In the genomic region with DNA sequence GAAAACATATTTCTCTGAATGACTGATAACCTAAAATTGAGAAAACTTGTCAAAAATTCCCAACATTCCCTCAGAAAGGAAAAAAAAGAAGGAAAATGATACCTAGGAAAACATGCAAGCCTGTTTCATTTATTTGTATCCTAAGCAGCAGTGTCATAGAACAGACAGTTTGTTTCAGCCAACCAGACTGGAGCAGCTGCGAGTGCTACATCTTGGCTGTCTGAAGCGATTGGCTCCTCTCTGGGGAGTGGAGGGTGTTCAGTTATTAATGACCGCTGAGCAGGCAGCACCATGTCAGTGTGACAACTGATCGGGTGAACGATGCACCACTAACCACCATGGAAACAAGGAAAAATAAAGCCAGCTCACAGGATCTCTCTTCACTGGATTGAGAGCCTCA, we compare ENCODE assay signal across 8 cellular contexts. TPM values are rescaled to one million over a fixed set of nuclear protein-coding genes. Genes with fewer than 3 reads are reported as not detected.
DNase-seq lines count a peak whose midpoint lies in the region; ATAC-seq and TF ChIP-seq lines count a peak whose summit lies in the region.

Gene LRRN3 (plus strand): TSS at position 294 of the 400 bp plus-strand sequence. CDS start 31,646 bp downstream, outside the sequence.

- H3K9ac ChIP-seq in MM.1S (ENCODE audit: low read length) (peak within 1 kb of the TSS; percentile 4; the same call in 1 of the 2 replicates), duodenal mucosa (ENCODE audit: low read depth in 1 of 2, low read length in 2 of 2) (no peak within 1 kb of the TSS), muscle layer of colon (ENCODE audit: low read length) (no peak within 1 kb of the TSS), colonic mucosa (ENCODE audit: low read depth in 2 of 2, low read length in 2 of 2) (no peak within 1 kb of the TSS)

- H4K20me1 ChIP-seq in MM.1S (ENCODE audit: insufficient read depth, low read length), result no peaks in the 10 kb centered on the region

- no peaks in the 10 kb centered on the region for H3K9me3 ChIP-seq in MM.1S (replicated peaks; ENCODE audit: insufficient read depth, low read length)
- no peaks in the 10 kb centered on the region for H3K9me3 ChIP-seq in duodenal mucosa (ENCODE audit: control insufficient read depth in 1 of 2, low read length in 2 of 2)
- no peaks in the 10 kb centered on the region for H3K9me3 ChIP-seq in muscle layer of colon (ENCODE audit: low read length)
- no peaks in the 10 kb centered on the region for H3K9me3 ChIP-seq in thymus (ENCODE audit: control insufficient read depth)
- no peaks in the 10 kb centered on the region for H3K9me3 ChIP-seq in colonic mucosa

- H3F3A ChIP-seq in MM.1S (ENCODE audit: insufficient read depth, low read length), result peaks cover 18% of the 10 kb centered on the region

- H3K27ac ChIP-seq in MM.1S (ENCODE audit: low read length) (peak within 1 kb of the TSS; percentile 63; the same call in 1 of the 2 replicates), duodenal mucosa (ENCODE audit: low read depth, low read length) (no peak within 1 kb of the TSS), muscle layer of colon (ENCODE audit: low read depth, low read length) (no peak within 1 kb of the TSS), thymus (ENCODE audit: low read depth) (peak within 1 kb of the TSS; percentile 80), colonic mucosa (no peak within 1 kb of the TSS)

- H2AFZ ChIP-seq in MM.1S (ENCODE audit: low read length), result 0 out of 2 replicates have a peak within 1 kb of the TSS, but pooled peaks have one; percentile 22

- no peak for DNase-seq in MM.1S
- DNase-seq in iPS-NIHi7 (ENCODE audit: extremely low spot score), result no peak
- DNase-seq in colonic mucosa, result no peak

- 84% methylated on average over 5 of the region's 5 CpGs for WGBS in thymus

- H3K27me3 ChIP-seq in MM.1S (replicated peaks; ENCODE audit: insufficient read depth, low read length), result no peaks in the 10 kb centered on the region
- H3K27me3 ChIP-seq in duodenal mucosa (ENCODE audit: control insufficient read depth in 1 of 2, insufficient read depth in 2 of 2, low read length in 2 of 2), result no peaks in the 10 kb centered on the region
- no peaks in the 10 kb centered on the region for H3K27me3 ChIP-seq in muscle layer of colon (ENCODE audit: control insufficient read depth in 1 of 2, insufficient read depth in 2 of 2, low read length in 2 of 2)
- H3K27me3 ChIP-seq in thymus (ENCODE audit: control insufficient read depth, insufficient read depth), result no peaks in the 10 kb centered on the region
- no peaks in the 10 kb centered on the region for H3K27me3 ChIP-seq in colonic mucosa

- H3K79me2 ChIP-seq in MM.1S (ENCODE audit: low read length), result no peaks in the 10 kb centered on the region

- no peak for ATAC-seq in GM19023 (IDR thresholded peaks at IDR 0.05; ENCODE audit: unreplicated experiment)

- H3K4me3 ChIP-seq in MM.1S (ENCODE audit: low read length) (peak within 1 kb of the TSS; percentile 36; the same call in 1 of the 2 replicates), WI38 (ENCODE audit: low read depth, low read length) (peak within 1 kb of the TSS; percentile 66), duodenal mucosa (ENCODE audit: low read depth in 1 of 2, low read length in 2 of 2) (peak within 1 kb of the TSS; percentile 30 to 43), muscle layer of colon (ENCODE audit: low read depth in 1 of 2, low read length in 2 of 2) (peak within 1 kb of the TSS; percentile 8 to 58), thymus (ENCODE audit: low read length) (peak within 1 kb of the TSS; percentile 33), colonic mucosa (no peak within 1 kb of the TSS)

- no peaks in the 10 kb centered on the region for H3K9me2 ChIP-seq in MM.1S (replicated peaks; ENCODE audit: insufficient read depth, low read length)

- H3K4me1 ChIP-seq in MM.1S (ENCODE audit: low read length), result peaks cover 40% of the 10 kb centered on the region
- H3K4me1 ChIP-seq in duodenal mucosa (ENCODE audit: control insufficient read depth in 1 of 2, insufficient read depth in 2 of 2, low read length in 2 of 2), result peaks cover 0 to 11% of the 10 kb centered on the region in 2 donors
- peaks cover 26% of the 10 kb centered on the region for H3K4me1 ChIP-seq in muscle layer of colon (ENCODE audit: insufficient read depth, low read length)
- H3K4me1 ChIP-seq in thymus (ENCODE audit: control insufficient read depth, insufficient read depth, low read length), result no peaks in the 10 kb centered on the region
- H3K4me1 ChIP-seq in colonic mucosa, result no peaks in the 10 kb centered on the region

- TF ChIP-seq CTCF in MM.1S (IDR thresholded peaks at IDR 0.05; ENCODE audit: low read length), result no peak
- no peak for TF ChIP-seq CTCF in WI38 (IDR thresholded peaks at IDR 0.05; ENCODE audit: low read depth, low read length)
- no peak for TF ChIP-seq CTCF in colonic mucosa (IDR thresholded peaks at IDR 0.05)

- intact Hi-C loops in colonic mucosa (cut with DNase I), result loop anchor here (5.0 to 10.0 kb wide), 2 partner anchors 394 to 641 kb away; no protein-coding TSS in a partner anchor

- no peaks in the 10 kb centered on the region for H3K36me3 ChIP-seq in MM.1S (replicated peaks; ENCODE audit: insufficient read depth, low read length)
- H3K36me3 ChIP-seq in duodenal mucosa (ENCODE audit: control insufficient read depth in 1 of 2, insufficient read depth in 2 of 2, low read length in 2 of 2), result no peaks in the 10 kb centered on the region
- H3K36me3 ChIP-seq in muscle layer of colon (ENCODE audit: insufficient read depth, low read length), result no peaks in the 10 kb centered on the region
- no peaks in the 10 kb centered on the region for H3K36me3 ChIP-seq in thymus (ENCODE audit: control insufficient read depth, insufficient read depth)
- H3K36me3 ChIP-seq in colonic mucosa, result no peaks in the 10 kb centered on the region

- H3K4me2 ChIP-seq in MM.1S (ENCODE audit: low read depth, low read length), result peak within 1 kb of the TSS; percentile 56

RNA-seq across cellular contexts. Expression of gene LRRN3, which starts in this region (rescaled TPM):
- polyA plus RNA-seq in thymus, result 5.4 TPM
- under 1 TPM; 0.35 to 0.42 TPM for total RNA-seq in colonic mucosa

Comparison
In these comparisons a context has a peak if more than half of its experiments do, and no peak if none do; other contexts are left out.
1. H3K27ac ChIP-seq: peak in MM.1S (single experiment) and thymus (single experiment); none in duodenal mucosa (single experiment), muscle layer of colon (single experiment) and colonic mucosa (single experiment).